1 cellular context compared by ENCODE assay signal in the genomic region with DNA sequence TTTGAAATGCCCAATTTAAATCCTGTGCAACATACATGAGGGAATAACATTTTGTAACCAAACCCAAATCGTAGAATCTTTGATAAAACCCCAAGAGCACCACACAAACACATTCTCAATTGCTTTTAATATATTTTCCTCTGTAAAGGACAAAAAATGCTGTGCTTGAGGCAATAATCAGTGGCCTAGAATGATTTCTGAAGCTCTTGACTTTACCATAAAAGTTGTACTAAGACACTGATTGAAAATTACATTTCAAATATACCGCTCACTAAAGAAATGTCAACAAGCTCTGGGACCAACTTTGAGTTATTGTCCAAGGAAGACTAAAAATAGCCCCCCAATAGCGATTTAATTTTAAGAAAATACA.
TF ChIP-seq lines count a peak whose summit lies in the region.

No MANE protein-coding gene starts in this region.

TF ChIP-seq in H1, 55 proteins besides CTCF, POLR2A, EP300 and RAD21:
- TF ChIP-seq RFX5 (IDR thresholded peaks at IDR 0.05; ENCODE audit: borderline replicate concordance, low read depth, low read length), result no peak
- TF ChIP-seq JUND (IDR thresholded peaks at IDR 0.05; ENCODE audit: low read length), result no peak
- no peak for TF ChIP-seq CTBP2 (IDR thresholded peaks at IDR 0.05; ENCODE audit: borderline replicate concordance, insufficient read depth, insufficient read length, low read length)
- no peak for TF ChIP-seq SP1 (IDR thresholded peaks at IDR 0.05; ENCODE audit: low read depth, low read length)
- TF ChIP-seq CBX5 (IDR thresholded peaks at IDR 0.05; ENCODE audit: low read depth, low read length), result no peak
- TF ChIP-seq CBX8 (IDR thresholded peaks at IDR 0.05; ENCODE audit: borderline replicate concordance, low read depth, low read length), result no peak
- no peak for TF ChIP-seq CHD2 (IDR thresholded peaks at IDR 0.05; ENCODE audit: low read length)
- no peak for TF ChIP-seq ZNF274 (IDR thresholded peaks at IDR 0.05; ENCODE audit: borderline replicate concordance, extremely low read depth, low read length)
- no peak for TF ChIP-seq BCL11A (IDR thresholded peaks at IDR 0.05; ENCODE audit: low read depth in 2 of 2, low read length in 2 of 2)
- TF ChIP-seq SRF (IDR thresholded peaks at IDR 0.05; ENCODE audit: low read depth, low read length), result no peak
- no peak for TF ChIP-seq SIN3A (conservative IDR thresholded peaks at IDR 0.05 in 1 of 2, IDR thresholded peaks at IDR 0.05 in 1 of 2; ENCODE audit: low read depth in 1 of 2, low read length in 2 of 2)
- TF ChIP-seq CEBPB (IDR thresholded peaks at IDR 0.05; ENCODE audit: low read depth, low read length), result no peak
- TF ChIP-seq BRCA1 (IDR thresholded peaks at IDR 0.05; ENCODE audit: low read depth, low read length), result no peak
- TF ChIP-seq FOSL1 (IDR thresholded peaks at IDR 0.05; ENCODE audit: insufficient read depth, low read depth, low read length), result no peak
- TF ChIP-seq, protein P1, sequence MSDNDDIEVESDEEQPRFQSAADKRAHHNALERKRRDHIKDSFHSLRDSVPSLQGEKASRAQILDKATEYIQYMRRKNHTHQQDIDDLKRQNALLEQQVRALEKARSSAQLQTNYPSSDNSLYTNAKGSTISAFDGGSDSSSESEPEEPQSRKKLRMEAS (IDR thresholded peaks at IDR 0.05), result no peak
- no peak for TF ChIP-seq TAF7 (optimal IDR thresholded peaks at IDR 0.05; ENCODE audit: borderline replicate concordance, low read depth, low read length)
- no peak for TF ChIP-seq SIX5 (IDR thresholded peaks at IDR 0.05; ENCODE audit: low read depth, low read length)
